Comparison of ENCODE assay signal across 27 cellular contexts in the genomic region with DNA sequence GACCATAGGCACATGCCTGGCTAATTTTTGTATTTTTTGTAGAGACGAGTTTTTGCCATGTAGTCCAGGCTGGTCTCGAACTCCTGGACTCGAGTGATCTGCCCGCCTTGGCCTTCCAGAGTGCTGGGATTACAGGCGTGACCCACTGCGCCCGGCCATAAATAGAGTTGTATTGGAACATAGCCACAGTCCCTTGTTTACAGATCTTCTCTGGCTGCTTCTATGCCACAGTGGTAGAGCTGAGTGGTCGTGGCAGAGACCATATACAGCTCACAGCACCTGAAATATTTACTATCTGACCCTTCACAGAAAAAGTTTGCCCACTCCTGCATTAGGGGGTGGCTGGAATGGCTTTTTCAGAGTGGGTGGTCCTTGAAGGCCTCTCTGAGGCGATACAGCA. TPM values are rescaled to one million over a fixed set of nuclear protein-coding genes. Genes with fewer than 3 reads are reported as not detected.
"Had no signal": no experiment of that assay in that cellular context is flagged by ENCODE, and none has a peak within 500 bp of the region (broad histone marks: within the 10 kb centered on the region; RNA-seq: fewer than 3 reads in every experiment).

No MANE protein-coding gene starts in this region.

- H3K9ac ChIP-seq: neural progenitor cell had no signal

- H2AFZ ChIP-seq: neural progenitor cell had no signal

- ATAC-seq: effector memory CD8-positive, alpha-beta T cell; gastrocnemius medialis; left lung; naive thymus-derived CD8-positive, alpha-beta T cell; stimulated activated naive CD8-positive, alpha-beta T cell treated with anti-CD3 and anti-CD28 coated beads, Interleukin-15, amount 100 ng/mL, for 72 hours; T-helper 17 cell had no signal

- H3K4me3 ChIP-seq: ascending aorta, gastrocnemius medialis, left lung, lung, neural progenitor cell, upper lobe of left lung, vagina had no signal

- H3K4me1 Mint-ChIP-seq: activated CD4-positive, alpha-beta memory T cell treated with anti-CD3 and anti-CD28 coated beads, Interleukin-2, amount 10 ng/mL, durations not matched to agents 7 days and 5 days; activated CD4-positive, alpha-beta T cell treated with anti-CD3 and anti-CD28 coated beads, Interleukin-2, amount 10 ng/mL, durations not matched to agents 24 days and 14 days; activated naive CD4-positive, alpha-beta T cell treated with anti-CD3 and anti-CD28 coated beads, Interleukin-2, amount 10 ng/mL, durations not matched to agents 7 days and 5 days; activated naive CD8-positive, alpha-beta T cell treated with anti-CD3 and anti-CD28 coated beads, Interleukin-2, amount 10 ng/mL, durations not matched to agents 7 days and 5 days; stimulated activated naive CD8-positive, alpha-beta T cell treated with anti-CD3 and anti-CD28 coated beads, Interleukin-15, amount 100 ng/mL, for 72 hours had no signal

- H3K27ac ChIP-seq: ascending aorta, brain microvascular endothelial cell, left lung, neural progenitor cell, upper lobe of left lung, vagina, WERI-Rb-1 had no signal

- H3K36me3 ChIP-seq: ascending aorta, brain microvascular endothelial cell, gastrocnemius medialis, left lung, neural progenitor cell, vagina, WERI-Rb-1 had no signal

- H3K27ac Mint-ChIP-seq: activated CD4-positive, alpha-beta memory T cell treated with anti-CD3 and anti-CD28 coated beads, Interleukin-2, amount 10 ng/mL, durations not matched to agents 7 days and 5 days; activated CD4-positive, alpha-beta T cell treated with anti-CD3 and anti-CD28 coated beads, Interleukin-2, amount 10 ng/mL, durations not matched to agents 24 days and 14 days; activated naive CD4-positive, alpha-beta T cell treated with anti-CD3 and anti-CD28 coated beads, Interleukin-2, amount 10 ng/mL, durations not matched to agents 7 days and 5 days; activated naive CD8-positive, alpha-beta T cell treated with anti-CD3 and anti-CD28 coated beads, Interleukin-2, amount 10 ng/mL, durations not matched to agents 7 days and 5 days; activated T-cell treated with anti-CD3 and anti-CD28 coated beads, Interleukin-2, amount 50 U/mL, for 24 hours; effector memory CD8-positive, alpha-beta T cell; naive thymus-derived CD8-positive, alpha-beta T cell; neural progenitor cell; T-helper 17 cell had no signal

- H3K4me1 ChIP-seq: ascending aorta, vagina had no signal

- DNase-seq: activated CD4-positive, alpha-beta memory T cell treated with anti-CD3 and anti-CD28 coated beads, Interleukin-2, amount 10 ng/mL, durations not matched to agents 7 days and 5 days; activated CD4-positive, alpha-beta T cell treated with anti-CD3 and anti-CD28 coated beads, Interleukin-2, amount 10 ng/mL, durations not matched to agents 24 days and 14 days; activated CD4-positive, CD25-positive, alpha-beta regulatory T cell treated with anti-CD3 and anti-CD28 coated beads, Interleukin-2, amount 50 U/mL, for 72 hours; activated CD8-positive, alpha-beta memory T cell treated with anti-CD3 and anti-CD28 coated beads, Interleukin-2, amount 50 U/mL, for 48 hours; activated gamma-delta T cell; activated naive CD4-positive, alpha-beta T cell treated with anti-CD3 and anti-CD28 coated beads, Interleukin-2, amount 10 ng/mL, durations not matched to agents 7 days and 5 days; activated naive CD8-positive, alpha-beta T cell treated with anti-CD3 and anti-CD28 coated beads, Interleukin-2, amount 10 ng/mL, durations not matched to agents 7 days and 5 days; activated T-cell treated with anti-CD3 and anti-CD28 coated beads, Interleukin-2, amount 50 U/mL, for 24 hours; brain microvascular endothelial cell; cortex of kidney; effector memory CD8-positive, alpha-beta T cell; erythroblast; gastrocnemius medialis; glutamatergic neuron; left lung; naive thymus-derived CD8-positive, alpha-beta T cell; stimulated activated CD4-positive, alpha-beta T cell treated with anti-CD3 and anti-CD28 coated beads, Interleukin-4, amount 100 ng/mL, for 1 hour; stimulated activated naive CD8-positive, alpha-beta T cell treated with anti-CD3 and anti-CD28 coated beads, Interleukin-15, amount 100 ng/mL, for 72 hours; substantia nigra; T-helper 17 cell; T1000; upper lobe of left lung; WERI-Rb-1 had no signal

- H3K9me3 ChIP-seq: ascending aorta, gastrocnemius medialis, left lung, upper lobe of left lung, vagina had no signal

- H3K36me3 Mint-ChIP-seq: activated naive CD4-positive, alpha-beta T cell treated with anti-CD3 and anti-CD28 coated beads, Interleukin-2, amount 10 ng/mL, durations not matched to agents 7 days and 5 days; activated naive CD8-positive, alpha-beta T cell treated with anti-CD3 and anti-CD28 coated beads, Interleukin-2, amount 10 ng/mL, durations not matched to agents 7 days and 5 days; naive thymus-derived CD8-positive, alpha-beta T cell had no signal

- H3K4me3 Mint-ChIP-seq: activated CD4-positive, alpha-beta memory T cell treated with anti-CD3 and anti-CD28 coated beads, Interleukin-2, amount 10 ng/mL, durations not matched to agents 7 days and 5 days; activated CD4-positive, alpha-beta T cell treated with anti-CD3 and anti-CD28 coated beads, Interleukin-2, amount 10 ng/mL, durations not matched to agents 24 days and 14 days; activated naive CD4-positive, alpha-beta T cell treated with anti-CD3 and anti-CD28 coated beads, Interleukin-2, amount 10 ng/mL, durations not matched to agents 7 days and 5 days; activated naive CD8-positive, alpha-beta T cell treated with anti-CD3 and anti-CD28 coated beads, Interleukin-2, amount 10 ng/mL, durations not matched to agents 7 days and 5 days; activated T-cell treated with anti-CD3 and anti-CD28 coated beads, Interleukin-2, amount 50 U/mL, for 24 hours; effector memory CD8-positive, alpha-beta T cell; naive thymus-derived CD8-positive, alpha-beta T cell; neural progenitor cell; stimulated activated naive CD8-positive, alpha-beta T cell treated with anti-CD3 and anti-CD28 coated beads, Interleukin-15, amount 100 ng/mL, for 72 hours; T-helper 17 cell had no signal

- H3K27me3 ChIP-seq: ascending aorta, brain microvascular endothelial cell, gastrocnemius medialis, left lung, neural progenitor cell, upper lobe of left lung, vagina had no signal

- H3K4me2 ChIP-seq: neural progenitor cell had no signal

- H3K9me3 Mint-ChIP-seq: activated CD4-positive, alpha-beta memory T cell treated with anti-CD3 and anti-CD28 coated beads, Interleukin-2, amount 10 ng/mL, durations not matched to agents 7 days and 5 days; activated CD4-positive, alpha-beta T cell treated with anti-CD3 and anti-CD28 coated beads, Interleukin-2, amount 10 ng/mL, durations not matched to agents 24 days and 14 days; activated naive CD4-positive, alpha-beta T cell treated with anti-CD3 and anti-CD28 coated beads, Interleukin-2, amount 10 ng/mL, durations not matched to agents 7 days and 5 days; activated naive CD8-positive, alpha-beta T cell treated with anti-CD3 and anti-CD28 coated beads, Interleukin-2, amount 10 ng/mL, durations not matched to agents 7 days and 5 days; activated T-cell treated with anti-CD3 and anti-CD28 coated beads, Interleukin-2, amount 50 U/mL, for 24 hours; effector memory CD8-positive, alpha-beta T cell; naive thymus-derived CD8-positive, alpha-beta T cell; neural progenitor cell; stimulated activated naive CD8-positive, alpha-beta T cell treated with anti-CD3 and anti-CD28 coated beads, Interleukin-15, amount 100 ng/mL, for 72 hours had no signal

RNA-seq across cellular contexts. Expression of a gene that starts 28.0 kb away (rescaled TPM):
- polyA plus RNA-seq: naive thymus-derived CD8-positive, alpha-beta T cell had no signal
